In the genomic region with DNA sequence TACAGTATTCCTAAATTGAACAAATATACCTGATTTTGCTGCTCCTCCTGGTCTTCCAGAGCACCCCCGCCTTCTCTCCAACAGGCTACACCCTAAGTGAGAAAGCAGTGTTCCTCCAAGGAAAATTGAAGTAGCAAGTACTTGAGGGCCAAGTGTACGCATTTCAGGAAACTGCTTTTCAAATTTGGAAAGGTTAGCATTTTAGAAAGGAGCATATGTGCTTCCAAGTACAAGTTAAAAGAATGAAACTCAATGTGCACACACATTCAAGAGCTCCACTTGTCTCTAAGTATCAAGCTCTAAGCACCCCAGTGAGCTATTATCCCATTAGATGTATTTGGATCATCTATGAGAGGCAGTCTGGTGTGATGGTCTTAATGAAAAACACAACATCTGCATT, we compare ENCODE assay signal across 19 cellular contexts. TPM values are rescaled to one million over a fixed set of nuclear protein-coding genes. Genes with fewer than 3 reads are reported as not detected.
"Had no signal": no experiment of that assay in that cellular context is flagged by ENCODE, and none has a peak within 500 bp of the region (broad histone marks: within the 10 kb centered on the region; RNA-seq: fewer than 3 reads in every experiment).

No MANE protein-coding gene starts in this region.

- H3K27ac ChIP-seq: esophagus muscularis mucosa, thoracic aorta had no signal

- H3K36me3 ChIP-seq: esophagus muscularis mucosa, thoracic aorta had no signal

- H3K9me3 ChIP-seq: esophagus muscularis mucosa, thoracic aorta had no signal

- DNase-seq: activated B cell treated with CpG ODN at 0.5 μM for 24 hours; activated CD4-positive, alpha-beta memory T cell treated with anti-CD3 and anti-CD28 coated beads, Interleukin-2, amount 10 ng/mL, durations not matched to agents 7 days and 5 days; activated CD4-positive, alpha-beta T cell treated with anti-CD3 and anti-CD28 coated beads for 36 hours; activated effector memory CD4-positive, alpha-beta T cell treated with Interleukin-2 at 50 U/mL for 16 hours; activated naive CD4-positive, alpha-beta T cell treated with anti-CD3 and anti-CD28 coated beads for 36 hours; activated naive CD8-positive, alpha-beta T cell treated with anti-CD3 and anti-CD28 coated beads, Interleukin-2, amount 10 ng/mL, durations not matched to agents 7 days and 5 days; activated T-cell treated with anti-CD3 and anti-CD28 coated beads, Interleukin-2, amount 50 U/mL, for 72 hours; amniotic stem cell; cerebellar nuclear complex; islet precursor cell; left colon; natural killer cell; retina; stimulated activated CD4-positive, alpha-beta T cell treated with anti-CD3 and anti-CD28 coated beads, Interleukin-4, amount 100 ng/mL, for 1 hour; stimulated activated naive CD4-positive, alpha-beta T cell; T1000 had no signal

- H3K27me3 ChIP-seq: esophagus muscularis mucosa had no signal

- H3K4me3 ChIP-seq: coronary artery, esophagus muscularis mucosa, thoracic aorta had no signal

- ATAC-seq: activated CD4-positive, alpha-beta T cell treated with anti-CD3 and anti-CD28 coated beads for 36 hours; activated T-cell treated with anti-CD3 and anti-CD28 coated beads, Interleukin-2, amount 50 U/mL, for 72 hours; left colon; natural killer cell had no signal

RNA-seq across cellular contexts. Expression of gene LHFPL6, which starts 25.8 kb away (rescaled TPM):
- total RNA-seq: natural killer cell had no signal
